Comparison of ENCODE assay signal across 21 cellular contexts in the genomic region with DNA sequence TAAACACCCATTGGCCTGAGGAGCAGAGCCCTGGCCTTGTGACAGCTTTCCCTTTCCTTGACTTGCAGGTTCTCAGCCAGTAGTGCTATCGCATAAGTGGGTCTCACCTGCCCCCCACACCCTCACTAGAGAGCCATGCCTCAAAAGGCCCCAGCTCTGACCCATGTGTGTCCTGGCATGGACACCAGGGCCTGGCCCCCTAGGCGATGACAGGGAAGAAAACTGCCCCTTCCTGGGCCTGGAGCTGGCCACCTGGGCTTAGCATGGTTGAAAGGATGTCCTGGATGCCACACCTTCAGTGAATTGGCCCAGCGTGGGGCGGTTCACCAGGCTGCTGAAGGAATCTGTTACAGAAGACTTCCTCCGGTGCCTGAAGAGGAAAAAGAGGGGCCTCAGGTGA. TPM values are rescaled to one million over a fixed set of nuclear protein-coding genes. Genes with fewer than 3 reads are reported as not detected.
A peak's percentile ranks its signal among the peaks of the same experiment; 100 is the strongest.
DNase-seq lines count a peak whose midpoint lies in the region; ATAC-seq and TF ChIP-seq lines count a peak whose summit lies in the region.
"Had no signal": no experiment of that assay in that cellular context is flagged by ENCODE, and none has a peak within 500 bp of the region (broad histone marks: within the 10 kb centered on the region; RNA-seq: fewer than 3 reads in every experiment).

No MANE protein-coding gene starts in this region.

- no peak for TF ChIP-seq CTCF in endothelial cell (IDR thresholded peaks at IDR 0.05; ENCODE audit: unreplicated experiment)
- TF ChIP-seq CTCF in neural crest cell (conservative IDR thresholded peaks at IDR 0.05) = no peak
- TF ChIP-seq CTCF in upper lobe of right lung (IDR thresholded peaks at IDR 0.05) = no peak

- no peaks in the 10 kb centered on the region for H4K20me1 ChIP-seq in BLaER1 treated with 17β-estradiol and CSF1 and Interleukin-3, amounts not matched to agents 10 nM and 100 nM

- H3K27me3 Mint-ChIP-seq in endothelial cell (ENCODE audit: unreplicated experiment) (peaks cover 13% of the 10 kb centered on the region), neural crest cell (ENCODE audit: low read depth) (no peaks in the 10 kb centered on the region)
- H3K27me3 Mint-ChIP-seq: CD4-positive, alpha-beta memory T cell had no signal

- H3K27ac Mint-ChIP-seq in endothelial cell (ENCODE audit: unreplicated experiment) (peak overlapping the region; percentile 48), neural crest cell (ENCODE audit: unreplicated experiment) (peak overlapping the region; percentile 19)

- no peak overlapping the region for H3K4me3 ChIP-seq in BLaER1 treated with 17β-estradiol and CSF1 and Interleukin-3, amounts not matched to agents 10 nM and 100 nM
- no peak overlapping the region for H3K4me3 ChIP-seq in upper lobe of right lung
- H3K4me3 ChIP-seq: A549, GM23248 had no signal

- no peaks in the 10 kb centered on the region for H3K27me3 ChIP-seq in BLaER1 treated with 17β-estradiol and CSF1 and Interleukin-3, amounts not matched to agents 10 nM and 100 nM
- no peaks in the 10 kb centered on the region for H3K27me3 ChIP-seq in upper lobe of right lung
- H3K27me3 ChIP-seq: BE2C had no signal

- peaks cover 23 to 53% (median 32%) of the 10 kb centered on the region in 10 experiments for H3K4me1 ChIP-seq in BLaER1 treated with 17β-estradiol and CSF1 and Interleukin-3, amounts not matched to agents 10 nM and 100 nM
- peaks cover 14% of the 10 kb centered on the region for H3K4me1 ChIP-seq in upper lobe of right lung
- H3K4me1 ChIP-seq: BE2C had no signal

- H3K4me3 Mint-ChIP-seq in endothelial cell (ENCODE audit: unreplicated experiment) (no peak overlapping the region), neural crest cell (no peak overlapping the region)
- H3K4me3 Mint-ChIP-seq: CD4-positive, alpha-beta memory T cell had no signal

- no peaks in the 10 kb centered on the region for H3K9me3 ChIP-seq in BLaER1 treated with 17β-estradiol and CSF1 and Interleukin-3, amounts not matched to agents 10 nM and 100 nM (replicated peaks in 1 of 11)
- H3K9me3 ChIP-seq in upper lobe of right lung = no peaks in the 10 kb centered on the region
- H3K9me3 ChIP-seq: A549, BE2C had no signal

- no peaks in the 10 kb centered on the region for H3K36me3 Mint-ChIP-seq in endothelial cell (ENCODE audit: low read depth, unreplicated experiment)
- H3K36me3 Mint-ChIP-seq in neural crest cell (ENCODE audit: low read depth) = no peaks in the 10 kb centered on the region
- H3K36me3 Mint-ChIP-seq: CD4-positive, alpha-beta memory T cell had no signal

- H3K36me3 ChIP-seq in BLaER1 treated with 17β-estradiol and CSF1 and Interleukin-3, amounts not matched to agents 10 nM and 100 nM = no peaks in the 10 kb centered on the region
- H3K36me3 ChIP-seq in upper lobe of right lung = no peaks in the 10 kb centered on the region
- H3K36me3 ChIP-seq: BE2C had no signal

- intact Hi-C loops in upper lobe of right lung (cut with DNase I) = no loop called here

- H3K9ac ChIP-seq in BLaER1 treated with 17β-estradiol and CSF1 and Interleukin-3, amounts not matched to agents 10 nM and 100 nM = no peak overlapping the region
- H3K9ac ChIP-seq: GM23248 had no signal

- ATAC-seq in upper lobe of right lung (no peak), GM18517 (IDR thresholded peaks at IDR 0.05; ENCODE audit: unreplicated experiment) (no peak), HG02840 (IDR thresholded peaks at IDR 0.05; ENCODE audit: low FRiP score, unreplicated experiment) (no peak)
- ATAC-seq: A549 had no signal

- peak overlapping the region in 1 of 11 experiments; percentile 7; a peak in 1 of 22 replicates for H3K27ac ChIP-seq in BLaER1 treated with 17β-estradiol and CSF1 and Interleukin-3, amounts not matched to agents 10 nM and 100 nM
- no peak overlapping the region for H3K27ac ChIP-seq in upper lobe of right lung
- H3K27ac ChIP-seq: GM23248 had no signal

- peak overlapping the region in 8 of 11 experiments; percentile 47 to 83 (median 71); a peak in 3 of 22 replicates for H3K4me2 ChIP-seq in BLaER1 treated with 17β-estradiol and CSF1 and Interleukin-3, amounts not matched to agents 10 nM and 100 nM
- H3K4me2 ChIP-seq: A549 had no signal

- peaks cover 33% of the 10 kb centered on the region for H3K4me1 Mint-ChIP-seq in endothelial cell (ENCODE audit: unreplicated experiment)
- peaks cover 2% of the 10 kb centered on the region for H3K4me1 Mint-ChIP-seq in neural crest cell

- H3K9me3 Mint-ChIP-seq in endothelial cell (ENCODE audit: unreplicated experiment) = no peaks in the 10 kb centered on the region
- H3K9me3 Mint-ChIP-seq in neural crest cell = no peaks in the 10 kb centered on the region
- H3K9me3 Mint-ChIP-seq: CD4-positive, alpha-beta memory T cell had no signal

- DNase-seq in endothelial cell (ENCODE audit: low spot score) (no peak), neural crest cell (ENCODE audit: low read depth, low spot score) (no peak), upper lobe of right lung (peak; percentile 44), NCI-H774 (lab: John Stamatoyannopoulos, UW) (no peak)
- DNase-seq: 8988T; ACHN; AML-193; BE2C; C1 segment of cervical spinal cord; Calu3; CD4-positive, alpha-beta memory T cell; COR-L47; DMS53; DMS79 treated with DMSO at 0.1 percent for 48 hours; GF-D8; GM23248; HCEC 1CT had no signal

RNA-seq across cellular contexts. Expression of a gene that starts 18.5 kb away (rescaled TPM):
- 0.95 TPM for total RNA-seq in endothelial cell (ENCODE audit: unreplicated experiment)
- 1.6 and 1.7 TPM in 2 replicates for total RNA-seq in neural crest cell
- 42.1 TPM for total RNA-seq in upper lobe of right lung
- total RNA-seq: CD4-positive, alpha-beta memory T cell; GM23248 had no signal

Comparison
In these comparisons a context has a peak if more than half of its experiments do, and no peak if none do; other contexts are left out.
1. RNA of a gene that starts 18.5 kb away (total RNA-seq): 42.1 TPM in upper lobe of right lung (single experiment); 1.6 to 1.7 TPM in neural crest cell and 0.95 TPM in endothelial cell (single experiment); every median in the first group is over 10 times any median in the second.